1 cellular context compared by ENCODE assay signal in genomic region chr12:56637621-56638020, GRCh38.
TF ChIP-seq lines count a peak whose summit lies in the region.

No MANE protein-coding gene starts in this region.

TF ChIP-seq in GM23338, 12 proteins besides CTCF, POLR2A, EP300 and RAD21 (continued from another document):
- TF ChIP-seq JUNB (IDR thresholded peaks at IDR 0.05; ENCODE audit: unreplicated experiment) = no peak
- no peak for TF ChIP-seq NANOG (IDR thresholded peaks at IDR 0.05; ENCODE audit: borderline replicate concordance)
- no peak for TF ChIP-seq ZNF462 (CRISPR knock-in tag; IDR thresholded peaks at IDR 0.05)
- no peak for TF ChIP-seq ETS1 (IDR thresholded peaks at IDR 0.05)
